In genomic region chr6:16619017-16619416, GRCh38 we compare ENCODE assay signal across 20 cellular contexts.
DNase-seq lines count a peak whose midpoint lies in the region; ATAC-seq, FAIRE-seq and TF ChIP-seq lines count a peak whose summit lies in the region.
"Had no signal": no experiment of that assay in that cellular context is flagged by ENCODE, and none has a peak within 500 bp of the region (broad histone marks: within the 10 kb centered on the region; RNA-seq: fewer than 3 reads in every experiment).

No MANE protein-coding gene starts in this region.

- H3K4me1 Mint-ChIP-seq in activated T-cell treated with anti-CD3 and anti-CD28 coated beads, Interleukin-2, amount 50 U/mL, for 72 hours (ENCODE audit: low read depth) = peaks cover 21% of the 10 kb centered on the region
- peaks cover 52% of the 10 kb centered on the region for H3K4me1 Mint-ChIP-seq in activated CD8-positive, alpha-beta memory T cell treated with anti-CD3 and anti-CD28 coated beads, Interleukin-2, amount 10 ng/mL, durations not matched to agents 7 days and 5 days

- no peak for FAIRE-seq in small intestine (lab: Jason Lieb, UNC)
- FAIRE-seq: A204.1, G401.6, GM12891 had no signal

- H3K36me3 ChIP-seq in gastrocnemius medialis (no peaks in the 10 kb centered on the region), small intestine (ENCODE audit: control insufficient read depth in 2 of 2, insufficient read depth in 2 of 2, low read length in 2 of 2) (no peaks in the 10 kb centered on the region)
- H3K36me3 ChIP-seq: HAP-1 had no signal

- H3K4me3 Mint-ChIP-seq in activated T-cell treated with anti-CD3 and anti-CD28 coated beads, Interleukin-2, amount 50 U/mL, for 72 hours = no peak overlapping the region
- no peak overlapping the region for H3K4me3 Mint-ChIP-seq in activated CD8-positive, alpha-beta memory T cell treated with anti-CD3 and anti-CD28 coated beads, Interleukin-2, amount 10 ng/mL, durations not matched to agents 7 days and 5 days

- no peak for TF ChIP-seq POLR2A in gastrocnemius medialis (IDR thresholded peaks at IDR 0.05)

- peaks cover 1 to 5% of the 10 kb centered on the region in 2 donors for H3K36me3 Mint-ChIP-seq in activated T-cell treated with anti-CD3 and anti-CD28 coated beads, Interleukin-2, amount 50 U/mL, for 72 hours (ENCODE audit: insufficient read depth in 2 of 2)
- H3K36me3 Mint-ChIP-seq in activated CD8-positive, alpha-beta memory T cell treated with anti-CD3 and anti-CD28 coated beads, Interleukin-2, amount 10 ng/mL, durations not matched to agents 7 days and 5 days = peaks cover 19% of the 10 kb centered on the region

- no peak overlapping the region for H3K4me3 ChIP-seq in fibroblast of mammary gland (ENCODE audit: control insufficient read depth, low read depth, low read length)
- H3K4me3 ChIP-seq in gastrocnemius medialis = no peak overlapping the region
- no peak overlapping the region for H3K4me3 ChIP-seq in small intestine (ENCODE audit: low read depth in 1 of 2, low read length in 2 of 2)
- H3K4me3 ChIP-seq: HAP-1 had no signal

- H3K27ac ChIP-seq in gastrocnemius medialis = peak overlapping the region in 1 of 4 donors; percentile 55
- H3K27ac ChIP-seq in small intestine (ENCODE audit: low read depth in 1 of 2, low read length in 1 of 2) = no peak overlapping the region
- H3K27ac ChIP-seq: C4-2B had no signal

- DNase-seq in activated T-cell treated with anti-CD3 and anti-CD28 coated beads, Interleukin-2, amount 50 U/mL, for 72 hours = no peak
- DNase-seq in activated T-cell treated with anti-CD3 and anti-CD28 coated beads for 4 hours (no peak), fibroblast of mammary gland (ENCODE audit: low read depth) (peak; percentile 14), gastrocnemius medialis (no peak), small intestine (no peak)
- no peak for DNase-seq in activated CD8-positive, alpha-beta memory T cell treated with anti-CD3 and anti-CD28 coated beads, Interleukin-2, amount 10 ng/mL, durations not matched to agents 7 days and 5 days
- DNase-seq: Calu3, DMS79 treated with DMSO at 0.1 percent for 48 hours, NCI-H1436, NCI-H2081, NCI-H226, NCI-H526, PC-3 had no signal

- H3K27me3 Mint-ChIP-seq in activated T-cell treated with anti-CD3 and anti-CD28 coated beads, Interleukin-2, amount 50 U/mL, for 72 hours (ENCODE audit: low read depth) = no peaks in the 10 kb centered on the region
- no peaks in the 10 kb centered on the region for H3K27me3 Mint-ChIP-seq in activated CD8-positive, alpha-beta memory T cell treated with anti-CD3 and anti-CD28 coated beads, Interleukin-2, amount 10 ng/mL, durations not matched to agents 7 days and 5 days

- H3K4me1 ChIP-seq in gastrocnemius medialis = peaks cover 15 to 18% of the 10 kb centered on the region in 2 donors
- H3K4me1 ChIP-seq in small intestine (ENCODE audit: control insufficient read depth in 2 of 2, insufficient read depth in 1 of 2, low read depth in 1 of 2, low read length in 1 of 2) = no peaks in the 10 kb centered on the region

- no peak for ATAC-seq in activated T-cell treated with anti-CD3 and anti-CD28 coated beads, Interleukin-2, amount 50 U/mL, for 72 hours (replicated peaks in 1 of 2)
- peak; percentile 38; the same call in 1 of the 3 replicates for ATAC-seq in SK-N-SH treated with all-trans-retinoic acid at 6 μM for 48 hours
- peak; percentile 44 to 75 for ATAC-seq in gastrocnemius medialis
- no peak for ATAC-seq in HG03442 (IDR thresholded peaks at IDR 0.05; ENCODE audit: unreplicated experiment)
- ATAC-seq in activated CD8-positive, alpha-beta memory T cell treated with anti-CD3 and anti-CD28 coated beads, Interleukin-2, amount 10 ng/mL, durations not matched to agents 7 days and 5 days = no peak
- ATAC-seq: PC-3 had no signal

- H3K9me3 ChIP-seq in gastrocnemius medialis (no peaks in the 10 kb centered on the region), small intestine (ENCODE audit: control insufficient read depth, low read depth) (no peaks in the 10 kb centered on the region)
- H3K9me3 ChIP-seq: HAP-1 had no signal

- 27 to 49% (median 46%) methylated on average over 2 of the region's 2 CpGs for WGBS in small intestine, 3 donors

- intact Hi-C loops in gastrocnemius medialis (cut with DNase I; ENCODE audit: low total_unique reads) = no loop called here

- TF ChIP-seq CTCF in fibroblast of mammary gland (conservative IDR thresholded peaks at IDR 0.05; ENCODE audit: control insufficient read depth, insufficient read depth, low read depth, low read length) (no peak), gastrocnemius medialis (IDR thresholded peaks at IDR 0.05 in 4 of 5, conservative IDR thresholded peaks at IDR 0.05 in 1 of 5) (no peak)

- peak overlapping the region; percentile 65 for H3K27ac Mint-ChIP-seq in activated T-cell treated with anti-CD3 and anti-CD28 coated beads, Interleukin-2, amount 50 U/mL, for 72 hours
- H3K27ac Mint-ChIP-seq in activated CD8-positive, alpha-beta memory T cell treated with anti-CD3 and anti-CD28 coated beads, Interleukin-2, amount 10 ng/mL, durations not matched to agents 7 days and 5 days = no peak overlapping the region

- H3K27me3 ChIP-seq in gastrocnemius medialis = no peaks in the 10 kb centered on the region
- no peaks in the 10 kb centered on the region for H3K27me3 ChIP-seq in small intestine (ENCODE audit: control insufficient read depth in 2 of 2, insufficient read depth in 2 of 2, low read length in 2 of 2)

- H3K9me3 Mint-ChIP-seq in activated T-cell treated with anti-CD3 and anti-CD28 coated beads, Interleukin-2, amount 50 U/mL, for 72 hours = no peaks in the 10 kb centered on the region
- H3K9me3 Mint-ChIP-seq in activated CD8-positive, alpha-beta memory T cell treated with anti-CD3 and anti-CD28 coated beads, Interleukin-2, amount 10 ng/mL, durations not matched to agents 7 days and 5 days (ENCODE audit: low read depth) = no peaks in the 10 kb centered on the region

- in situ Hi-C loops in gastrocnemius medialis (cut with MboI; ENCODE audit: low sequenced_read_pairs in 4 of 4) = no loop called here

- CTCF ChIA-PET in activated CD8-positive, alpha-beta memory T cell treated with anti-CD3 and anti-CD28 coated beads, Interleukin-2, amount 10 ng/mL, durations not matched to agents 7 days and 5 days (lab: Charles Lee) = interaction anchor here (1.1 kb wide), 1 partner anchor 79 kb away, joined by 3 read pairs; no protein-coding TSS in a partner anchor

TF ChIP-seq in SK-N-SH treated with all-trans-retinoic acid at 6 μM for 48 hours, 23 proteins besides CTCF, POLR2A, EP300 and RAD21 (continues in another document):
- TF ChIP-seq RARB (CRISPR knock-in tag; IDR thresholded peaks at IDR 0.05) (no peak), ZNF70 (CRISPR knock-in tag; IDR thresholded peaks at IDR 0.05) (no peak), TOX (CRISPR knock-in tag; IDR thresholded peaks at IDR 0.05; ENCODE audit: borderline replicate concordance) (no peak), ZFP3 (CRISPR knock-in tag; IDR thresholded peaks at IDR 0.05) (no peak), ZNF565 (CRISPR knock-in tag; conservative IDR thresholded peaks at IDR 0.05; ENCODE audit: low read depth) (no peak), ZFP30 (CRISPR knock-in tag; IDR thresholded peaks at IDR 0.05) (no peak), POU6F1 (CRISPR knock-in tag; IDR thresholded peaks at IDR 0.05; ENCODE audit: borderline replicate concordance, low read depth) (no peak), SNAI2 (CRISPR knock-in tag; IDR thresholded peaks at IDR 0.05) (no peak)
- TF ChIP-seq, protein P1, sequence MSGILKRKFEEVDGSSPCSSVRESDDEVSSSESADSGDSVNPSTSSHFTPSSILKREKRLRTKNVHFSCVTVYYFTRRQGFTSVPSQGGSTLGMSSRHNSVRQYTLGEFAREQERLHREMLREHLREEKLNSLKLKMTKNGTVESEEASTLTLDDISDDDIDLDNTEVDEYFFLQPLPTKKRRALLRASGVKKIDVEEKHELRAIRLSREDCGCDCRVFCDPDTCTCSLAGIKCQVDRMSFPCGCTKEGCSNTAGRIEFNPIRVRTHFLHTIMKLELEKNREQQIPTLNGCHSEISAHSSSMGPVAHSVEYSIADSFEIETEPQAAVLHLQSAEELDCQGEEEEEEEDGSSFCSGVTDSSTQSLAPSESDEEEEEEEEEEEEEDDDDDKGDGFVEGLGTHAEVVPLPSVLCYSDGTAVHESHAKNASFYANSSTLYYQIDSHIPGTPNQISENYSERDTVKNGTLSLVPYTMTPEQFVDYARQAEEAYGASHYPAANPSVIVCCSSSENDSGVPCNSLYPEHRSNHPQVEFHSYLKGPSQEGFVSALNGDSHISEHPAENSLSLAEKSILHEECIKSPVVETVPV (CRISPR knock-in tag; IDR thresholded peaks at IDR 0.05) = no peak

Comparison
In these comparisons a context has a peak if more than half of its experiments do, and no peak if none do; other contexts are left out.
1. ATAC-seq: peak in SK-N-SH treated with all-trans-retinoic acid at 6 μM for 48 hours (single experiment) and gastrocnemius medialis (2 of 2); none in activated T-cell treated with anti-CD3 and anti-CD28 coated beads, Interleukin-2, amount 50 U/mL, for 72 hours (0 of 2), HG03442 (single experiment) and activated CD8-positive, alpha-beta memory T cell treated with anti-CD3 and anti-CD28 coated beads, Interleukin-2, amount 10 ng/mL, durations not matched to agents 7 days and 5 days (single experiment).